In genomic region chr13:37074703-37075102, GRCh38 we compare ENCODE assay signal across 8 cellular contexts. TPM values are rescaled to one million over a fixed set of nuclear protein-coding genes. Genes with fewer than 3 reads are reported as not detected.
DNase-seq lines count a peak whose midpoint lies in the region; ATAC-seq, FAIRE-seq and TF ChIP-seq lines count a peak whose summit lies in the region.

No MANE protein-coding gene starts in this region.

- H3K27me3 ChIP-seq in A673 (replicated peaks; ENCODE audit: insufficient read depth, low read depth, low read length, poor library complexity) (no peaks in the 10 kb centered on the region), OCI-LY3 (ENCODE audit: low read depth, low read length) (no peaks in the 10 kb centered on the region), small intestine (ENCODE audit: control insufficient read depth in 2 of 2, insufficient read depth in 2 of 2, low read length in 2 of 2) (no peaks in the 10 kb centered on the region)

- H3K27ac Mint-ChIP-seq in immature natural killer cell, result no peak overlapping the region

- DNase-seq in A673 (ENCODE audit: low spot score) (peak; percentile 71), GM19239 (ENCODE audit: insufficient read length, low spot score) (no peak), fibroblast of mammary gland (ENCODE audit: low read depth) (peak; percentile 55), small intestine (peak; percentile 21), immature natural killer cell (no peak)

- no peak overlapping the region for H3K9ac ChIP-seq in OCI-LY3 (ENCODE audit: low read length)

- H3K4me3 Mint-ChIP-seq in immature natural killer cell, result no peak overlapping the region

- intact Hi-C loops in A673 (cut with micrococcal nuclease; ENCODE audit: unreplicated experiment), result loop anchor here (2.0 to 10.0 kb wide), 2 partner anchors 528 to 1450 kb away; no protein-coding TSS in a partner anchor

- H3K36me3 ChIP-seq in A673 (ENCODE audit: insufficient read depth, low read length, poor library complexity, severe bottlenecking) (no peaks in the 10 kb centered on the region), OCI-LY3 (replicated peaks; ENCODE audit: low read depth, low read length) (no peaks in the 10 kb centered on the region), small intestine (ENCODE audit: control insufficient read depth in 2 of 2, insufficient read depth in 2 of 2, low read length in 2 of 2) (no peaks in the 10 kb centered on the region)

- POLR2A ChIA-PET in A673 (lab: Charles Lee; ENCODE audit: low non-redundant PET), result no interaction called here

- H3K36me3 Mint-ChIP-seq in immature natural killer cell, result no peaks in the 10 kb centered on the region

- no peaks in the 10 kb centered on the region for H3K9me3 Mint-ChIP-seq in immature natural killer cell

- H3K27ac ChIP-seq in A673 (ENCODE audit: low read depth, low read length, poor library complexity, severe bottlenecking) (no peak overlapping the region), OCI-LY3 (ENCODE audit: low read length) (no peak overlapping the region), small intestine (ENCODE audit: low read depth in 1 of 2, low read length in 1 of 2) (no peak overlapping the region)

- no peak for ATAC-seq in HG02870 (IDR thresholded peaks at IDR 0.05; ENCODE audit: unreplicated experiment)
- ATAC-seq in HG03045 (IDR thresholded peaks at IDR 0.05; ENCODE audit: unreplicated experiment), result no peak

- H3K4me3 ChIP-seq in A673 (ENCODE audit: low read depth, low read length, poor library complexity, severe bottlenecking) (no peak overlapping the region), OCI-LY3 (ENCODE audit: low read length) (no peak overlapping the region), fibroblast of mammary gland (ENCODE audit: control insufficient read depth, low read depth, low read length) (no peak overlapping the region), small intestine (ENCODE audit: low read depth in 1 of 2, low read length in 2 of 2) (no peak overlapping the region)

- H3K4me1 ChIP-seq in A673 (ENCODE audit: insufficient read depth, low read length, poor library complexity, severe bottlenecking) (no peaks in the 10 kb centered on the region), OCI-LY3 (ENCODE audit: low read length) (no peaks in the 10 kb centered on the region), small intestine (ENCODE audit: control insufficient read depth in 2 of 2, insufficient read depth in 1 of 2, low read depth in 1 of 2, low read length in 1 of 2) (no peaks in the 10 kb centered on the region)

- H4K20me1 ChIP-seq in OCI-LY3 (ENCODE audit: insufficient read depth, low read length), result no peaks in the 10 kb centered on the region

- no peak overlapping the region for H3K4me2 ChIP-seq in OCI-LY3 (ENCODE audit: low read length)

- H3K9me3 ChIP-seq in A673 (ENCODE audit: low read depth, low read length, poor library complexity, severe bottlenecking) (no peaks in the 10 kb centered on the region), OCI-LY3 (ENCODE audit: insufficient read depth, low read length) (no peaks in the 10 kb centered on the region), small intestine (ENCODE audit: control insufficient read depth, low read depth) (no peaks in the 10 kb centered on the region)

- TF ChIP-seq CTCF in A673 (conservative IDR thresholded peaks at IDR 0.05; ENCODE audit: low read depth, low read length) (peak; percentile 65), OCI-LY3 (IDR thresholded peaks at IDR 0.05; ENCODE audit: low read depth, low read length) (peak; percentile 61), fibroblast of mammary gland (conservative IDR thresholded peaks at IDR 0.05; ENCODE audit: control insufficient read depth, insufficient read depth, low read depth, low read length) (peak; percentile 37)

- FAIRE-seq in GM19239 (lab: Jason Lieb, UNC), result peak; percentile 49
- FAIRE-seq in small intestine (lab: Jason Lieb, UNC), result peak; percentile 47

- H2AFZ ChIP-seq in OCI-LY3 (ENCODE audit: low read depth, low read length), result 0 out of 2 replicates have a peak overlapping the region, but pooled peaks have one; percentile 48

- CTCF ChIA-PET in A673 (lab: Charles Lee), result no interaction called here

- H3K4me1 Mint-ChIP-seq in immature natural killer cell, result no peaks in the 10 kb centered on the region

- 0 to 11% (median 2%) methylated on average over 1 of the region's 1 CpG for WGBS in small intestine, 3 donors

- no TSS peak for BruUV-seq in A673 (replicated peaks; lab: Mats Ljungman, UMichigan)

- H3K79me2 ChIP-seq in OCI-LY3 (ENCODE audit: low read length), result no peaks in the 10 kb centered on the region

- H3K27me3 Mint-ChIP-seq in immature natural killer cell (ENCODE audit: low read depth in 3 of 3), result peaks cover 0 to 5% (median 3%) of the 10 kb centered on the region in 3 donors

RNA-seq across cellular contexts. Expression of gene SUPT20H, which starts 15.2 kb away (rescaled TPM):
- total RNA-seq in A673 (2021), result 82.6 and 94.4 TPM in 2 replicates
- 10 to 100 TPM; 20.0 to 20.6 (median 20.3) TPM for polyA plus RNA-seq in small intestine
- polyA plus RNA-seq in immature natural killer cell, result 10 to 100 TPM; 31.5 to 47.2 (median 40.3) TPM

RNA-seq across cellular contexts. Expression of gene CSNK1A1L, which starts 30.8 kb away (rescaled TPM):
- total RNA-seq in A673 (2021), result not detected in 2 replicates
- polyA plus RNA-seq in small intestine (not detected), immature natural killer cell (not detected)

Comparison
In these comparisons a context has a peak if more than half of its experiments do, and no peak if none do; other contexts are left out.
1. DNase-seq: peak in A673 (single experiment), fibroblast of mammary gland (single experiment) and small intestine (single experiment); none in GM19239 (single experiment) and immature natural killer cell (0 of 3).
2. Peak in every context shown above with its lines, with median percentiles within 50 percentile points of each other: CTCF ChIP-seq.